ENCODE assay signal across 26 cellular contexts in the genomic region with DNA sequence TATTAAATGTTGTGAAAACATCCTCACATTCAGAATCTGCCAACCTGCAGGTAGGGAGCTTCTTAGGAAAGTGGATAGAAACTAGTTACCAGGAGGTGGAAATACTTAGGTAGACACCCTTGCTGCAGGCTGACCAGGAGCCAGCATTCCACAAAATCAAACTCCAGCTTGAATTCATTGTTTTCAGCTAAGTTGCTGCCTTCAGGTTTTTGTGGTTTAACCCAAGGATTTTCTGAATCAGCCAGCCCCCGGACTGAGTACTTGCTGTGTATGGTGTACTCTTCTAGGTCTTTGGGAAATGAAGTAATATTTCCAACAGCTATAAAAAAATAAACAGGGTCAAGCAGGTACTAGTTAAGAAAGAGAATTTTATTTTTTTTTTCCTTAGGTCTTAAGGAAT.
DNase-seq lines count a peak whose midpoint lies in the region; ATAC-seq and TF ChIP-seq lines count a peak whose summit lies in the region.
"Had no signal": no experiment of that assay in that cellular context is flagged by ENCODE, and none has a peak within 500 bp of the region (broad histone marks: within the 10 kb centered on the region; RNA-seq: fewer than 3 reads in every experiment).

No MANE protein-coding gene starts in this region.

- 69 to 87% methylated on average over 1 of the region's 1 CpG for WGBS in sigmoid colon, 2 donors
- 82% methylated on average over 1 of the region's 1 CpG for WGBS in right lobe of liver (ENCODE audit: insufficient coverage, low coverage, low lambda C conversion rate, missing lambda C conversion rate)

- TF ChIP-seq POLR2A in breast epithelium (IDR thresholded peaks at IDR 0.05) (no peak), GM18505 (IDR thresholded peaks at IDR 0.05; ENCODE audit: borderline replicate concordance, extremely low read depth, insufficient read depth, insufficient read length) (no peak), sigmoid colon (IDR thresholded peaks at IDR 0.05) (no peak), right lobe of liver (IDR thresholded peaks at IDR 0.05) (no peak)

- H3K27me3 ChIP-seq in breast epithelium: no peaks in the 10 kb centered on the region
- no peaks in the 10 kb centered on the region for H3K27me3 ChIP-seq in kidney epithelial cell (ENCODE audit: control insufficient read depth, insufficient read depth, low read length)
- H3K27me3 ChIP-seq in sigmoid colon: no peaks in the 10 kb centered on the region
- no peaks in the 10 kb centered on the region for H3K27me3 ChIP-seq in right lobe of liver
- H3K27me3 ChIP-seq: brain microvascular endothelial cell, esophagus muscularis mucosa, gastrocnemius medialis, upper lobe of right lung had no signal

- H3K36me3 Mint-ChIP-seq in MCF 10A (ENCODE audit: insufficient read depth, unreplicated experiment): no peaks in the 10 kb centered on the region
- H3K36me3 Mint-ChIP-seq: CD4-positive, alpha-beta memory T cell had no signal

- DNase-seq in MCF 10A (ENCODE audit: unreplicated experiment) (peak; percentile 42), breast epithelium (ENCODE audit: low spot score in 2 of 2) (no peak), astrocyte of the hippocampus (ENCODE audit: low read depth, low spot score) (peak; percentile 86), kidney epithelial cell (ENCODE audit: low read depth) (peak; percentile 84), sigmoid colon (no peak), right lobe of liver (no peak)
- DNase-seq: activated B cell treated with CpG ODN at 0.5 μM for 24 hours; activated CD4-positive, alpha-beta T cell treated with anti-CD3 and anti-CD28 coated beads, Interleukin-2, amount 50 U/mL, for 48 hours; activated CD8-positive, alpha-beta memory T cell treated with anti-CD3 and anti-CD28 coated beads, Interleukin-2, amount 50 U/mL, for 4 hours; activated effector memory CD4-positive, alpha-beta T cell treated with anti-CD3 and anti-CD28 coated beads, Interleukin-2, amount 50 U/mL, for 16 hours; AML-193; brain microvascular endothelial cell; CD4-positive, alpha-beta memory T cell; effector memory CD4-positive, alpha-beta T cell; gastrocnemius medialis; NCI-H187 treated with DMSO at 0.1 percent for 48 hours; NCI-H748 treated with DMSO at 0.1 percent for 48 hours; SK-N-SH; small intestine; upper lobe of right lung had no signal

- no peaks in the 10 kb centered on the region for H3K4me1 ChIP-seq in breast epithelium
- no peaks in the 10 kb centered on the region for H3K4me1 ChIP-seq in sigmoid colon
- H3K4me1 ChIP-seq in right lobe of liver: no peaks in the 10 kb centered on the region
- H3K4me1 ChIP-seq: esophagus muscularis mucosa, upper lobe of right lung had no signal

- TF ChIP-seq EP300 in sigmoid colon (IDR thresholded peaks at IDR 0.05): no peak

- H3K27ac ChIP-seq in breast epithelium (no peak overlapping the region), sigmoid colon (no peak overlapping the region), right lobe of liver (no peak overlapping the region)
- H3K27ac ChIP-seq: brain microvascular endothelial cell, esophagus muscularis mucosa, upper lobe of right lung had no signal

- TF ChIP-seq CTCF in MCF 10A (IDR thresholded peaks at IDR 0.05; ENCODE audit: unreplicated experiment) (no peak), breast epithelium (IDR thresholded peaks at IDR 0.05) (no peak), kidney epithelial cell (IDR thresholded peaks at IDR 0.05; ENCODE audit: insufficient read depth, low read length, poor library complexity, severe bottlenecking) (no peak), sigmoid colon (IDR thresholded peaks at IDR 0.05) (no peak), right lobe of liver (IDR thresholded peaks at IDR 0.05) (no peak)

- H3K36me3 ChIP-seq in breast epithelium: no peaks in the 10 kb centered on the region
- H3K36me3 ChIP-seq in kidney epithelial cell (ENCODE audit: control insufficient read depth, insufficient read depth, low read length): no peaks in the 10 kb centered on the region
- H3K36me3 ChIP-seq in sigmoid colon: no peaks in the 10 kb centered on the region
- no peaks in the 10 kb centered on the region for H3K36me3 ChIP-seq in right lobe of liver
- H3K36me3 ChIP-seq: brain microvascular endothelial cell, esophagus muscularis mucosa, gastrocnemius medialis, upper lobe of right lung had no signal

- BruUV-seq in MCF 10A (replicated peaks; lab: Mats Ljungman, UMichigan): no TSS peak

- POLR2A ChIA-PET in MCF 10A (lab: Yijun Ruan, JAX): interaction anchor here (0.7 to 1.4 kb wide), 7 partner anchors 11 to 383 kb away, joined by 3 to 6 read pairs (median 3); no protein-coding TSS in a partner anchor

- CTCF ChIA-PET in MCF 10A (lab: Yijun Ruan, JAX): interaction anchor here (0.6 to 4.9 kb wide), 6 partner anchors 9 to 261 kb away, joined by 3 to 23 read pairs (median 6); no protein-coding TSS in a partner anchor

- H3K9me3 ChIP-seq in breast epithelium: no peaks in the 10 kb centered on the region
- no peaks in the 10 kb centered on the region for H3K9me3 ChIP-seq in sigmoid colon
- no peaks in the 10 kb centered on the region for H3K9me3 ChIP-seq in right lobe of liver
- H3K9me3 ChIP-seq: esophagus muscularis mucosa, gastrocnemius medialis, SK-N-SH, upper lobe of right lung had no signal

- no peak overlapping the region for H3K4me3 Mint-ChIP-seq in MCF 10A (ENCODE audit: unreplicated experiment)
- H3K4me3 Mint-ChIP-seq: activated B cell treated with CpG ODN at 0.5 μM for 24 hours; CD4-positive, alpha-beta memory T cell; GM23338 had no signal

- intact Hi-C loops in MCF 10A (cut with micrococcal nuclease) (no loop called here), breast epithelium (cut with DNase I; ENCODE audit: low total_unique reads) (no loop called here), sigmoid colon (cut with DNase I) (no loop called here), right lobe of liver (cut with DNase I) (no loop called here)

- H3K27me3 Mint-ChIP-seq in MCF 10A (ENCODE audit: insufficient read depth, unreplicated experiment): no peaks in the 10 kb centered on the region
- H3K27me3 Mint-ChIP-seq: activated B cell treated with CpG ODN at 0.5 μM for 24 hours; CD4-positive, alpha-beta memory T cell had no signal

- H3K9me3 Mint-ChIP-seq in MCF 10A (ENCODE audit: unreplicated experiment): no peaks in the 10 kb centered on the region
- H3K9me3 Mint-ChIP-seq: activated B cell treated with CpG ODN at 0.5 μM for 24 hours, GM23338 had no signal

- no peak overlapping the region for H3K4me3 ChIP-seq in breast epithelium
- no peak overlapping the region for H3K4me3 ChIP-seq in kidney epithelial cell (ENCODE audit: low read depth, low read length)
- H3K4me3 ChIP-seq in sigmoid colon: no peak overlapping the region
- no peak overlapping the region for H3K4me3 ChIP-seq in right lobe of liver
- H3K4me3 ChIP-seq: esophagus muscularis mucosa, gastrocnemius medialis, GM23338, lung, upper lobe of right lung had no signal

- H3K4me1 Mint-ChIP-seq in MCF 10A (ENCODE audit: insufficient read depth, unreplicated experiment): peaks cover 11% of the 10 kb centered on the region
- H3K4me1 Mint-ChIP-seq: activated B cell treated with CpG ODN at 0.5 μM for 24 hours; CD4-positive, alpha-beta memory T cell had no signal

- ATAC-seq in GM18505 (IDR thresholded peaks at IDR 0.05; ENCODE audit: unreplicated experiment) (no peak), GM21360 (IDR thresholded peaks at IDR 0.05; ENCODE audit: unreplicated experiment) (no peak), right lobe of liver (no peak)
- ATAC-seq: gastrocnemius medialis, GM23338, upper lobe of right lung had no signal

- H3K27ac Mint-ChIP-seq in MCF 10A (ENCODE audit: low read depth, unreplicated experiment): peak overlapping the region; percentile 77
- H3K27ac Mint-ChIP-seq: activated B cell treated with CpG ODN at 0.5 μM for 24 hours; CD4-positive, alpha-beta memory T cell; GM23338; progenitor cell of endocrine pancreas had no signal

Comparison
In these comparisons a context has a peak if more than half of its experiments do, and no peak if none do; other contexts are left out.
1. DNase-seq: peak in MCF 10A (single experiment), astrocyte of the hippocampus (single experiment) and kidney epithelial cell (single experiment); none in breast epithelium (0 of 2), sigmoid colon (single experiment) and right lobe of liver (0 of 3).